ENCODE assay signal across 32 cellular contexts in genomic region chr11:7974668-7975067, GRCh38. TPM values are rescaled to one million over a fixed set of nuclear protein-coding genes. Genes with fewer than 3 reads are reported as not detected.
DNase-seq lines count a peak whose midpoint lies in the region; ATAC-seq, FAIRE-seq and TF ChIP-seq lines count a peak whose summit lies in the region.
"Had no signal": no experiment of that assay in that cellular context is flagged by ENCODE, and none has a peak within 500 bp of the region (broad histone marks: within the 10 kb centered on the region; RNA-seq: fewer than 3 reads in every experiment).

No MANE protein-coding gene starts in this region.

- CTCF ChIA-PET in WTC11 (lab: Charles Lee) = interaction anchor here (0.6 to 5.6 kb wide), 4 partner anchors 12 to 82 kb away, joined by 3 to 37 read pairs (median 3); partner anchors contain the start of gene EIF3F

- intact Hi-C loops in activated CD4-positive, alpha-beta T cell treated with anti-CD3 and anti-CD28 coated beads, Interleukin-2, amount 10 ng/mL, durations not matched to agents 24 days and 14 days (cut with micrococcal nuclease) = no loop called here

- H3K9me3 ChIP-seq in T-helper 17 cell (ENCODE audit: control insufficient read depth, low read length, poor library complexity, severe bottlenecking) = no peaks in the 10 kb centered on the region
- no peaks in the 10 kb centered on the region for H3K9me3 ChIP-seq in gastroesophageal sphincter
- H3K9me3 ChIP-seq: upper lobe of right lung had no signal

- 50 to 83% methylated on average over 1 to 2 of the region's 2 CpGs for WGBS in gastroesophageal sphincter (ENCODE audit: low coverage in 1 of 2), 2 donors

- no peak overlapping the region for H3K27ac ChIP-seq in gastroesophageal sphincter
- H3K27ac ChIP-seq: 22Rv1, brain microvascular endothelial cell, upper lobe of right lung had no signal

- no peak overlapping the region for H3K4me3 Mint-ChIP-seq in activated CD4-positive, alpha-beta T cell treated with anti-CD3 and anti-CD28 coated beads, Interleukin-2, amount 10 ng/mL, durations not matched to agents 24 days and 14 days
- H3K4me3 Mint-ChIP-seq in WTC11 (no peak overlapping the region), T-helper 17 cell (no peak overlapping the region)
- H3K4me3 Mint-ChIP-seq: activated CD8-positive, alpha-beta T cell treated with anti-CD3 and anti-CD28 coated beads for 36 hours; activated T-helper 17 cell treated with anti-CD3 and anti-CD28 coated beads, Interleukin-2, amount 50 U/mL, for 72 hours; naive thymus-derived CD8-positive, alpha-beta T cell; stimulated activated naive B cell treated with anti-CD40 and anti-IgM and Interleukin-4, amounts not matched to agents 10 μg/mL and 1 μg/mL and 100 μg/mL, for 72 hours had no signal

- no peak for FAIRE-seq in urothelium cell line (lab: Jason Lieb, UNC)
- FAIRE-seq: GM19239, H54 had no signal

- no peak for TF ChIP-seq POLR2A in gastroesophageal sphincter (IDR thresholded peaks at IDR 0.05)

- no peaks in the 10 kb centered on the region for H3K4me1 ChIP-seq in gastroesophageal sphincter

- peak; percentile 59 for ATAC-seq in WTC11
- no peak for ATAC-seq in T-helper 17 cell
- no peak for ATAC-seq in gastroesophageal sphincter
- ATAC-seq: activated CD8-positive, alpha-beta T cell treated with anti-CD3 and anti-CD28 coated beads for 36 hours; activated T-helper 17 cell treated with anti-CD3 and anti-CD28 coated beads, Interleukin-2, amount 50 U/mL, for 72 hours; left ventricle myocardium superior; naive thymus-derived CD8-positive, alpha-beta T cell; SK-N-SH treated with all-trans-retinoic acid at 6 μM for 48 hours; stimulated activated naive B cell treated with anti-CD40 and anti-IgM and Interleukin-4, amounts not matched to agents 10 μg/mL and 1 μg/mL and 100 μg/mL, for 72 hours; upper lobe of right lung had no signal

- H3K4me3 ChIP-seq in gastroesophageal sphincter = no peak overlapping the region
- H3K4me3 ChIP-seq: upper lobe of right lung had no signal

- H3K36me3 ChIP-seq in gastroesophageal sphincter = no peaks in the 10 kb centered on the region
- H3K36me3 ChIP-seq: brain microvascular endothelial cell, upper lobe of right lung had no signal

- no peaks in the 10 kb centered on the region for H3K4me1 Mint-ChIP-seq in activated CD4-positive, alpha-beta T cell treated with anti-CD3 and anti-CD28 coated beads, Interleukin-2, amount 10 ng/mL, durations not matched to agents 24 days and 14 days
- H3K4me1 Mint-ChIP-seq in WTC11 (peaks cover 30% of the 10 kb centered on the region), T-helper 17 cell (peaks cover 3% of the 10 kb centered on the region)
- H3K4me1 Mint-ChIP-seq: activated T-helper 17 cell treated with anti-CD3 and anti-CD28 coated beads, Interleukin-2, amount 50 U/mL, for 72 hours; naive thymus-derived CD8-positive, alpha-beta T cell; stimulated activated naive B cell treated with anti-CD40 and anti-IgM and Interleukin-4, amounts not matched to agents 10 μg/mL and 1 μg/mL and 100 μg/mL, for 72 hours had no signal

- H3K27ac Mint-ChIP-seq in activated CD4-positive, alpha-beta T cell treated with anti-CD3 and anti-CD28 coated beads, Interleukin-2, amount 10 ng/mL, durations not matched to agents 24 days and 14 days = no peak overlapping the region
- H3K27ac Mint-ChIP-seq in WTC11 (peak overlapping the region; percentile 83), T-helper 17 cell (no peak overlapping the region)
- H3K27ac Mint-ChIP-seq: activated CD8-positive, alpha-beta T cell treated with anti-CD3 and anti-CD28 coated beads for 36 hours; activated T-helper 17 cell treated with anti-CD3 and anti-CD28 coated beads, Interleukin-2, amount 50 U/mL, for 72 hours; stimulated activated naive B cell treated with anti-CD40 and anti-IgM and Interleukin-4, amounts not matched to agents 10 μg/mL and 1 μg/mL and 100 μg/mL, for 72 hours had no signal

- POLR2A ChIA-PET in WTC11 (lab: Charles Lee) = no interaction called here

- TF ChIP-seq CTCF in WTC11 (IDR thresholded peaks at IDR 0.05) (no peak), gastroesophageal sphincter (IDR thresholded peaks at IDR 0.05) (no peak)

- H3K27me3 Mint-ChIP-seq in activated CD4-positive, alpha-beta T cell treated with anti-CD3 and anti-CD28 coated beads, Interleukin-2, amount 10 ng/mL, durations not matched to agents 24 days and 14 days = peaks cover 5% of the 10 kb centered on the region
- H3K27me3 Mint-ChIP-seq in WTC11 (ENCODE audit: low read depth) (no peaks in the 10 kb centered on the region; the same call in 1 of the 2 replicates), T-helper 17 cell (peaks cover 11% of the 10 kb centered on the region)

- no peaks in the 10 kb centered on the region for H3K36me3 Mint-ChIP-seq in activated CD4-positive, alpha-beta T cell treated with anti-CD3 and anti-CD28 coated beads, Interleukin-2, amount 10 ng/mL, durations not matched to agents 24 days and 14 days (ENCODE audit: low read depth)
- H3K36me3 Mint-ChIP-seq in WTC11 (peaks cover 6% of the 10 kb centered on the region), T-helper 17 cell (ENCODE audit: low read depth) (no peaks in the 10 kb centered on the region)
- H3K36me3 Mint-ChIP-seq: naive thymus-derived CD8-positive, alpha-beta T cell; stimulated activated naive B cell treated with anti-CD40 and anti-IgM and Interleukin-4, amounts not matched to agents 10 μg/mL and 1 μg/mL and 100 μg/mL, for 72 hours had no signal

- peaks cover 12% of the 10 kb centered on the region for H3K27me3 ChIP-seq in gastroesophageal sphincter
- H3K27me3 ChIP-seq: brain microvascular endothelial cell, upper lobe of right lung had no signal

- H3K9me3 Mint-ChIP-seq in activated CD4-positive, alpha-beta T cell treated with anti-CD3 and anti-CD28 coated beads, Interleukin-2, amount 10 ng/mL, durations not matched to agents 24 days and 14 days = no peaks in the 10 kb centered on the region
- H3K9me3 Mint-ChIP-seq in WTC11 = peaks cover 12% of the 10 kb centered on the region
- H3K9me3 Mint-ChIP-seq: activated CD8-positive, alpha-beta T cell treated with anti-CD3 and anti-CD28 coated beads for 36 hours; activated T-helper 17 cell treated with anti-CD3 and anti-CD28 coated beads, Interleukin-2, amount 50 U/mL, for 72 hours; naive thymus-derived CD8-positive, alpha-beta T cell; stimulated activated naive B cell treated with anti-CD40 and anti-IgM and Interleukin-4, amounts not matched to agents 10 μg/mL and 1 μg/mL and 100 μg/mL, for 72 hours had no signal

- TF ChIP-seq EP300 in gastroesophageal sphincter (IDR thresholded peaks at IDR 0.05) = no peak

- DNase-seq in activated CD4-positive, alpha-beta T cell treated with anti-CD3 and anti-CD28 coated beads, Interleukin-2, amount 10 ng/mL, durations not matched to agents 24 days and 14 days = peak; percentile 30
- no peak for DNase-seq in activated CD4-positive, alpha-beta T cell treated with anti-CD3 and anti-CD28 coated beads for 48 hours
- peak; percentile 23 for DNase-seq in WTC11 (ENCODE audit: low spot score)
- peak; percentile 86 for DNase-seq in islet precursor cell
- DNase-seq in urothelium cell line (ENCODE audit: low spot score) = peak; percentile 59
- DNase-seq in SW 1271 (lab: John Stamatoyannopoulos, UW) = no peak
- DNase-seq in T-helper 17 cell = no peak
- DNase-seq: activated CD4-positive, alpha-beta T cell treated with anti-CD3 and anti-CD28 coated beads for 1 hour; activated CD8-positive, alpha-beta T cell treated with anti-CD3 and anti-CD28 coated beads for 36 hours; activated naive CD4-positive, alpha-beta T cell treated with anti-CD3 and anti-CD28 coated beads, Interleukin-2, amount 50 U/mL, for 16 hours; brain microvascular endothelial cell; DMS79 treated with DMSO at 0.1 percent for 48 hours; hypothalamus; Karpas-422; left ventricle myocardium superior; midbrain; naive thymus-derived CD8-positive, alpha-beta T cell; NCI-H1417; NCI-H2029 treated with DMSO at 0.1 percent for 48 hours; NCI-H524; nucleus accumbens; stimulated activated naive B cell treated with anti-CD40 and anti-IgM and Interleukin-4, amounts not matched to agents 10 μg/mL and 1 μg/mL and 100 μg/mL, for 72 hours; T-helper 2 cell; upper lobe of right lung had no signal

TF ChIP-seq in WTC11, 78 proteins besides CTCF, POLR2A, EP300 and RAD21 (continues in another document):
- no peak for TF ChIP-seq ZBTB43 (CRISPR knock-in tag; IDR thresholded peaks at IDR 0.05)
- TF ChIP-seq TCF7 (CRISPR knock-in tag; IDR thresholded peaks at IDR 0.05; ENCODE audit: low read depth) = no peak

RNA-seq across cellular contexts. Expression of gene NLRP10, which starts 9.4 kb away (rescaled TPM):
- not detected in 2 replicates for total RNA-seq in activated CD4-positive, alpha-beta T cell treated with anti-CD3 and anti-CD28 coated beads, Interleukin-2, amount 10 ng/mL, durations not matched to agents 24 days and 14 days
- 0.16 to 0.77 TPM (median 0.44 TPM) in 3 replicates for total RNA-seq in WTC11 (2021)
- total RNA-seq in T-helper 17 cell = not detected
- not detected for total RNA-seq in gastroesophageal sphincter
- total RNA-seq: activated CD8-positive, alpha-beta T cell treated with anti-CD3 and anti-CD28 coated beads for 36 hours; activated T-helper 17 cell treated with anti-CD3 and anti-CD28 coated beads, Interleukin-2, amount 50 U/mL, for 72 hours; left ventricle myocardium superior; naive thymus-derived CD8-positive, alpha-beta T cell; upper lobe of right lung had no signal

RNA-seq across cellular contexts. Expression of gene EIF3F, which starts 12.5 kb away (rescaled TPM):
- total RNA-seq in activated CD4-positive, alpha-beta T cell treated with anti-CD3 and anti-CD28 coated beads, Interleukin-2, amount 10 ng/mL, durations not matched to agents 24 days and 14 days = 224 and 226 TPM in 2 replicates
- total RNA-seq in WTC11 (2021) = 356 to 379 TPM (median 378 TPM) in 3 replicates
- 100 to 1,000 TPM; 376 to 391 TPM for total RNA-seq in T-helper 17 cell
- total RNA-seq in gastroesophageal sphincter = 100 to 1,000 TPM; 204 to 356 (median 235) TPM

RNA-seq across cellular contexts. Expression of gene OR10A3, which starts 33.2 kb away (rescaled TPM):
- total RNA-seq in activated CD4-positive, alpha-beta T cell treated with anti-CD3 and anti-CD28 coated beads, Interleukin-2, amount 10 ng/mL, durations not matched to agents 24 days and 14 days = not detected in 2 replicates
- not detected in 3 replicates for total RNA-seq in WTC11 (2021)
- total RNA-seq in T-helper 17 cell = not detected
- not detected for total RNA-seq in gastroesophageal sphincter
- total RNA-seq: activated CD8-positive, alpha-beta T cell treated with anti-CD3 and anti-CD28 coated beads for 36 hours; activated T-helper 17 cell treated with anti-CD3 and anti-CD28 coated beads, Interleukin-2, amount 50 U/mL, for 72 hours; glomerular endothelial cell; left ventricle myocardium superior; naive thymus-derived CD8-positive, alpha-beta T cell; pulmonary artery endothelial cell; upper lobe of right lung had no signal

RNA-seq across cellular contexts. Expression of gene OR10A6, which starts 43.6 kb away (rescaled TPM):
- not detected in 2 replicates for total RNA-seq in activated CD4-positive, alpha-beta T cell treated with anti-CD3 and anti-CD28 coated beads, Interleukin-2, amount 10 ng/mL, durations not matched to agents 24 days and 14 days
- total RNA-seq in WTC11 (2021) (not detected in 3 replicates), T-helper 17 cell (not detected), gastroesophageal sphincter (not detected)
- total RNA-seq: activated CD8-positive, alpha-beta T cell treated with anti-CD3 and anti-CD28 coated beads for 36 hours; activated T-helper 17 cell treated with anti-CD3 and anti-CD28 coated beads, Interleukin-2, amount 50 U/mL, for 72 hours; glomerular endothelial cell; left ventricle myocardium superior; naive thymus-derived CD8-positive, alpha-beta T cell; pulmonary artery endothelial cell; upper lobe of right lung had no signal

Comparison
In these comparisons a context has a peak if more than half of its experiments do, and no peak if none do; other contexts are left out.
1. DNase-seq: peak in activated CD4-positive, alpha-beta T cell treated with anti-CD3 and anti-CD28 coated beads, Interleukin-2, amount 10 ng/mL, durations not matched to agents 24 days and 14 days (single experiment), WTC11 (single experiment), islet precursor cell (single experiment) and urothelium cell line (single experiment); none in activated CD4-positive, alpha-beta T cell treated with anti-CD3 and anti-CD28 coated beads for 48 hours (single experiment), SW 1271 (0 of 2) and T-helper 17 cell (0 of 3).